26 cellular contexts compared by ENCODE assay signal in genomic region chr5:80078921-80079320, GRCh38.
"Had no signal": no experiment of that assay in that cellular context is flagged by ENCODE, and none has a peak within 500 bp of the region (broad histone marks: within the 10 kb centered on the region; RNA-seq: fewer than 3 reads in every experiment).

No MANE protein-coding gene starts in this region.

- H3K27me3 ChIP-seq: left lung, pancreas, spleen, suprapubic skin, tibial artery, upper lobe of right lung had no signal

- H3K27ac ChIP-seq: left lung, lower lobe of right lung, pancreas, prostate gland, skin epidermis, spleen, suprapubic skin, thoracic aorta, tibial artery, upper lobe of right lung had no signal

- H3K36me3 ChIP-seq: lower lobe of right lung, pancreas, prostate gland, suprapubic skin, thoracic aorta, tibial artery, upper lobe of right lung had no signal

- FAIRE-seq: kidney, pancreas, urothelium cell line had no signal

- DNase-seq: hippocampal formation; kidney; left colon; left lung; lower lobe of right lung; mammary epithelial cell; mesenchymal stem cell; naive thymus-derived CD8-positive, alpha-beta T cell; nucleus accumbens; pancreas; posterior cingulate gyrus; retina; right cardiac atrium; spleen; stimulated activated CD4-positive, alpha-beta T cell treated with anti-CD3 and anti-CD28 coated beads, Interleukin-4, amount 100 ng/mL, for 24 hours; stimulated activated naive CD4-positive, alpha-beta T cell; tibial artery; trophoblast cell; upper lobe of right lung had no signal

- ATAC-seq: left colon; left lung; lower lobe of right lung; naive thymus-derived CD8-positive, alpha-beta T cell; pancreas; right cardiac atrium; sciatic nerve; stimulated activated effector memory CD8-positive, alpha-beta T cell treated with anti-CD3 and anti-CD28 coated beads, Interleukin-12 subunit alpha, Interleukin-12 subunit beta, amount 100 ng/mL, for 72 hours; upper lobe of right lung had no signal

- H3K4me1 ChIP-seq: prostate gland had no signal

- H3K9me3 ChIP-seq: left lung, lower lobe of right lung, pancreas, prostate gland, spleen, suprapubic skin, thoracic aorta, tibial artery, upper lobe of right lung had no signal

- H3K4me3 ChIP-seq: left lung, lower lobe of right lung, pancreas, prostate gland, skin epidermis, spleen, suprapubic skin, thoracic aorta, tibial artery, upper lobe of right lung had no signal
